Comparison of ENCODE assay signal across 16 cellular contexts in genomic region chr3:71348831-71349230, GRCh38.
DNase-seq lines count a peak whose midpoint lies in the region; ATAC-seq and TF ChIP-seq lines count a peak whose summit lies in the region.
"Had no signal": no experiment of that assay in that cellular context is flagged by ENCODE, and none has a peak within 500 bp of the region (broad histone marks: within the 10 kb centered on the region; RNA-seq: fewer than 3 reads in every experiment).

No MANE protein-coding gene starts in this region.

- H3K27me3 ChIP-seq in Karpas-422 (ENCODE audit: low read length) (no peaks in the 10 kb centered on the region), heart left ventricle (no peaks in the 10 kb centered on the region), A673 (replicated peaks; ENCODE audit: insufficient read depth, low read depth, low read length, poor library complexity) (no peaks in the 10 kb centered on the region)

- CTCF ChIA-PET in activated CD8-positive, alpha-beta T cell treated with anti-CD3 and anti-CD28 coated beads for 36 hours (lab: Charles Lee) = no interaction called here
- CTCF ChIA-PET in activated CD8-positive, alpha-beta T cell treated with anti-CD3 and anti-CD28 coated beads, Interleukin-2, amount 10 ng/mL, durations not matched to agents 7 days and 5 days (lab: Charles Lee) = no interaction called here
- CTCF ChIA-PET in A673 (lab: Charles Lee) = no interaction called here

- POLR2A ChIA-PET in activated CD8-positive, alpha-beta T cell treated with anti-CD3 and anti-CD28 coated beads for 36 hours (lab: Charles Lee) = interaction anchor here (0.7 to 1.1 kb wide), 2 partner anchors 11 to 88 kb away, joined by 3 read pairs; no protein-coding TSS in a partner anchor
- POLR2A ChIA-PET in activated CD8-positive, alpha-beta T cell treated with anti-CD3 and anti-CD28 coated beads, Interleukin-2, amount 10 ng/mL, durations not matched to agents 7 days and 5 days (lab: Charles Lee) = interaction anchor here (0.7 kb wide), 1 partner anchor 197 kb away, joined by 3 read pairs; no protein-coding TSS in a partner anchor
- POLR2A ChIA-PET in A673 (lab: Charles Lee; ENCODE audit: low non-redundant PET) = no interaction called here

- H3K36me3 ChIP-seq in Karpas-422 (ENCODE audit: insufficient read depth, low read length) = no peaks in the 10 kb centered on the region; the same call in 1 of the 2 replicates
- no peaks in the 10 kb centered on the region for H3K36me3 ChIP-seq in mucosa of descending colon (ENCODE audit: low read depth)
- H3K36me3 ChIP-seq in heart left ventricle = no peaks in the 10 kb centered on the region
- no peaks in the 10 kb centered on the region for H3K36me3 ChIP-seq in A673 (ENCODE audit: insufficient read depth, low read length, poor library complexity, severe bottlenecking)
- H3K36me3 ChIP-seq: HAP-1 had no signal

- peak overlapping the region; percentile 34 for H3K27ac Mint-ChIP-seq in activated CD8-positive, alpha-beta T cell treated with anti-CD3 and anti-CD28 coated beads for 36 hours
- H3K27ac Mint-ChIP-seq in activated CD8-positive, alpha-beta T cell treated with anti-CD3 and anti-CD28 coated beads, Interleukin-2, amount 10 ng/mL, durations not matched to agents 7 days and 5 days = no peak overlapping the region
- peak overlapping the region in 4 of 6 donors; percentile 26 to 92 (median 86) for H3K27ac Mint-ChIP-seq in naive B cell

- no peak overlapping the region for H3K4me3 ChIP-seq in Karpas-422 (ENCODE audit: low read length)
- H3K4me3 ChIP-seq in mucosa of descending colon = no peak overlapping the region
- no peak overlapping the region for H3K4me3 ChIP-seq in heart left ventricle
- H3K4me3 ChIP-seq in A673 (ENCODE audit: low read depth, low read length, poor library complexity, severe bottlenecking) = no peak overlapping the region
- H3K4me3 ChIP-seq: HAP-1 had no signal

- WGBS in heart left ventricle, 4 donors = 95 to 100% (median 99%) methylated on average over 2 of the region's 2 CpGs

- no peak for DNase-seq in activated CD8-positive, alpha-beta T cell treated with anti-CD3 and anti-CD28 coated beads for 36 hours
- DNase-seq in activated CD8-positive, alpha-beta T cell treated with anti-CD3 and anti-CD28 coated beads, Interleukin-2, amount 10 ng/mL, durations not matched to agents 7 days and 5 days = no peak
- DNase-seq in Karpas-422 (no peak), naive B cell (no peak), mucosa of descending colon (no peak), heart left ventricle (no peak), A673 (ENCODE audit: low spot score) (no peak)
- DNase-seq in stimulated activated naive CD8-positive, alpha-beta T cell treated with anti-CD3 and anti-CD28 coated beads, Interleukin-15, Interleukin-2, amounts not matched to agents 100 U/mL and 50 U/mL, for 24 hours = no peak
- DNase-seq: C1 segment of cervical spinal cord, Calu3, DMS79, GDM1, GOT3 had no signal

- no peaks in the 10 kb centered on the region for H3K9me3 Mint-ChIP-seq in activated CD8-positive, alpha-beta T cell treated with anti-CD3 and anti-CD28 coated beads for 36 hours
- no peaks in the 10 kb centered on the region for H3K9me3 Mint-ChIP-seq in activated CD8-positive, alpha-beta T cell treated with anti-CD3 and anti-CD28 coated beads, Interleukin-2, amount 10 ng/mL, durations not matched to agents 7 days and 5 days (ENCODE audit: insufficient read depth)
- H3K9me3 Mint-ChIP-seq in naive B cell = no peaks in the 10 kb centered on the region
- H3K9me3 Mint-ChIP-seq: IgD-negative memory B cell had no signal

- H3K4me1 ChIP-seq in Karpas-422 (ENCODE audit: low read length) = peaks cover 58% of the 10 kb centered on the region
- H3K4me1 ChIP-seq in mucosa of descending colon (ENCODE audit: low read depth) = no peaks in the 10 kb centered on the region
- peaks cover 0 to 15% (median 0%) of the 10 kb centered on the region in 12 donors for H3K4me1 ChIP-seq in heart left ventricle
- H3K4me1 ChIP-seq in A673 (ENCODE audit: insufficient read depth, low read length, poor library complexity, severe bottlenecking) = no peaks in the 10 kb centered on the region
- H3K4me1 ChIP-seq: HAP-1 had no signal

- ATAC-seq in activated CD8-positive, alpha-beta T cell treated with anti-CD3 and anti-CD28 coated beads for 36 hours = no peak
- no peak for ATAC-seq in activated CD8-positive, alpha-beta T cell treated with anti-CD3 and anti-CD28 coated beads, Interleukin-2, amount 10 ng/mL, durations not matched to agents 7 days and 5 days
- ATAC-seq in naive B cell (ENCODE audit: low read depth in 2 of 2) = peak; percentile 39 to 45
- peak; percentile 20 for ATAC-seq in stimulated activated naive CD8-positive, alpha-beta T cell treated with anti-CD3 and anti-CD28 coated beads, Interleukin-15, Interleukin-2, amounts not matched to agents 100 U/mL and 50 U/mL, for 24 hours
- ATAC-seq in mucosa of descending colon = no peak
- no peak for ATAC-seq in heart left ventricle

- TF ChIP-seq POLR2A in heart left ventricle (IDR thresholded peaks at IDR 0.05) = no peak

- H4K20me1 ChIP-seq in Karpas-422 (ENCODE audit: insufficient read depth, low read depth, low read length) = no peaks in the 10 kb centered on the region

- no peaks in the 10 kb centered on the region for H3K9me2 ChIP-seq in Karpas-422 (replicated peaks; ENCODE audit: insufficient read depth, low read length)

- H2AFZ ChIP-seq in Karpas-422 (ENCODE audit: low read length) = no peak overlapping the region

- H3K79me2 ChIP-seq in Karpas-422 (ENCODE audit: low read length) = peaks cover 98% of the 10 kb centered on the region

- no TSS peak for BruUV-seq in A673 (replicated peaks; lab: Mats Ljungman, UMichigan)

- intact Hi-C loops in activated CD8-positive, alpha-beta T cell treated with anti-CD3 and anti-CD28 coated beads for 36 hours (cut with micrococcal nuclease) = no loop called here
- intact Hi-C loops in mucosa of descending colon (cut with DNase I, micrococcal nuclease) = no loop called here
- intact Hi-C loops in heart left ventricle (cut with DNase I) = no loop called here
- intact Hi-C loops in A673 (cut with micrococcal nuclease; ENCODE audit: unreplicated experiment) = no loop called here

- no peak overlapping the region for H3K4me3 Mint-ChIP-seq in activated CD8-positive, alpha-beta T cell treated with anti-CD3 and anti-CD28 coated beads for 36 hours
- no peak overlapping the region for H3K4me3 Mint-ChIP-seq in activated CD8-positive, alpha-beta T cell treated with anti-CD3 and anti-CD28 coated beads, Interleukin-2, amount 10 ng/mL, durations not matched to agents 7 days and 5 days
- H3K4me3 Mint-ChIP-seq in naive B cell = peak overlapping the region in 4 of 8 donors; percentile 44 to 69 (median 62)
- H3K4me3 Mint-ChIP-seq: IgD-negative memory B cell had no signal

- no peak overlapping the region for H3K4me2 ChIP-seq in Karpas-422 (ENCODE audit: low read depth, low read length, poor library complexity, severe bottlenecking)

- no peak for TF ChIP-seq CTCF in activated CD8-positive, alpha-beta T cell treated with anti-CD3 and anti-CD28 coated beads for 36 hours (IDR thresholded peaks at IDR 0.05)
- TF ChIP-seq CTCF in mucosa of descending colon (IDR thresholded peaks at IDR 0.05) (no peak), heart left ventricle (IDR thresholded peaks at IDR 0.05) (no peak), A673 (conservative IDR thresholded peaks at IDR 0.05; ENCODE audit: low read depth, low read length) (no peak)

- peak overlapping the region; percentile 7; the same call in 1 of the 2 replicates for H3K27ac ChIP-seq in Karpas-422 (ENCODE audit: low read length)
- no peak overlapping the region for H3K27ac ChIP-seq in heart left ventricle
- H3K27ac ChIP-seq in A673 (ENCODE audit: low read depth, low read length, poor library complexity, severe bottlenecking) = no peak overlapping the region
- H3K27ac ChIP-seq: 22Rv1 had no signal

- H3K4me1 Mint-ChIP-seq in activated CD8-positive, alpha-beta T cell treated with anti-CD3 and anti-CD28 coated beads for 36 hours (ENCODE audit: low read depth) = peaks cover 54% of the 10 kb centered on the region
- peaks cover 20% of the 10 kb centered on the region for H3K4me1 Mint-ChIP-seq in activated CD8-positive, alpha-beta T cell treated with anti-CD3 and anti-CD28 coated beads, Interleukin-2, amount 10 ng/mL, durations not matched to agents 7 days and 5 days (ENCODE audit: low read depth)
- peaks cover 34 to 84% (median 62%) of the 10 kb centered on the region in 3 donors for H3K4me1 Mint-ChIP-seq in naive B cell

- no peak overlapping the region for H3K9ac ChIP-seq in Karpas-422 (ENCODE audit: low read length)

- no peaks in the 10 kb centered on the region for H3K27me3 Mint-ChIP-seq in activated CD8-positive, alpha-beta T cell treated with anti-CD3 and anti-CD28 coated beads for 36 hours
- no peaks in the 10 kb centered on the region for H3K27me3 Mint-ChIP-seq in activated CD8-positive, alpha-beta T cell treated with anti-CD3 and anti-CD28 coated beads, Interleukin-2, amount 10 ng/mL, durations not matched to agents 7 days and 5 days (ENCODE audit: low read depth)
- H3K27me3 Mint-ChIP-seq in naive B cell = no peaks in the 10 kb centered on the region

- H3K36me3 Mint-ChIP-seq in activated CD8-positive, alpha-beta T cell treated with anti-CD3 and anti-CD28 coated beads for 36 hours (ENCODE audit: low read depth) = peaks cover 13% of the 10 kb centered on the region
- peaks cover 3% of the 10 kb centered on the region for H3K36me3 Mint-ChIP-seq in activated CD8-positive, alpha-beta T cell treated with anti-CD3 and anti-CD28 coated beads, Interleukin-2, amount 10 ng/mL, durations not matched to agents 7 days and 5 days (ENCODE audit: low read depth)
- H3K36me3 Mint-ChIP-seq in naive B cell = peaks cover 0 to 11% of the 10 kb centered on the region in 2 donors

- no peaks in the 10 kb centered on the region for H3K9me3 ChIP-seq in Karpas-422 (ENCODE audit: low read length)
- H3K9me3 ChIP-seq in mucosa of descending colon = no peaks in the 10 kb centered on the region
- no peaks in the 10 kb centered on the region for H3K9me3 ChIP-seq in heart left ventricle
- no peaks in the 10 kb centered on the region for H3K9me3 ChIP-seq in A673 (ENCODE audit: low read depth, low read length, poor library complexity, severe bottlenecking)
- H3K9me3 ChIP-seq: HAP-1 had no signal

Comparison
In these comparisons a context has a peak if more than half of its experiments do, and no peak if none do; other contexts are left out.
1. ATAC-seq: peak in naive B cell (2 of 2) and stimulated activated naive CD8-positive, alpha-beta T cell treated with anti-CD3 and anti-CD28 coated beads, Interleukin-15, Interleukin-2, amounts not matched to agents 100 U/mL and 50 U/mL, for 24 hours (single experiment); none in activated CD8-positive, alpha-beta T cell treated with anti-CD3 and anti-CD28 coated beads for 36 hours (single experiment), activated CD8-positive, alpha-beta T cell treated with anti-CD3 and anti-CD28 coated beads, Interleukin-2, amount 10 ng/mL, durations not matched to agents 7 days and 5 days (single experiment), mucosa of descending colon (single experiment) and heart left ventricle (0 of 4).